In the genomic region with DNA sequence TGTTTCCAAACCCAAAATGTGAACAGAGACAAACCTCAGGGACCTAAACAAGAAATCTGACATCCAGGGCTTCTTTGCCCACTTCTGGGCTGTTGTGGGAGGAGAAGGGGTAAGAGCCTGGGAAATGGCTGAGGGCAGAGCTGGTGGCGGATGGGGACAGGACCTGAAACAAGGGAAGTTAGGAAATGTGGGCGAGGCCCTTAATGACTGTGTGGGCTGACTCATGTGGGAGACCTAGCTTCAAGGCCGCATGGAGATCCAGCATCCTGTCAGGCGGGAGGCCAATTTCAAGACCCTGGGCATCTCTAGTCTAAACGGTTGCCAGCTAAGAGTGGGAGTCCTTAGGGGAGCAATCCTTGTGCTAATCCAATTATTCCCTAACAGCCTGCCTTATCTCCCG, we compare ENCODE assay signal across 10 cellular contexts. TPM values are rescaled to one million over a fixed set of nuclear protein-coding genes. Genes with fewer than 3 reads are reported as not detected.
DNase-seq lines count a peak whose midpoint lies in the region; ATAC-seq, FAIRE-seq and TF ChIP-seq lines count a peak whose summit lies in the region.
"Had no signal": no experiment of that assay in that cellular context is flagged by ENCODE, and none has a peak within 500 bp of the region (broad histone marks: within the 10 kb centered on the region; RNA-seq: fewer than 3 reads in every experiment).

No MANE protein-coding gene starts in this region.

- H3K4ac ChIP-seq in mesenchymal stem cell (ENCODE audit: low read depth in 1 of 2, low read length in 2 of 2) = no peak overlapping the region

- H3K79me1 ChIP-seq in mesenchymal stem cell (replicated peaks; ENCODE audit: low read length, poor library complexity, severe bottlenecking) = peaks cover 13% of the 10 kb centered on the region

- no peak overlapping the region for H3K18ac ChIP-seq in mesenchymal stem cell (ENCODE audit: low read depth in 1 of 2, low read length in 2 of 2)

- H3K23ac ChIP-seq in mesenchymal stem cell (ENCODE audit: low read length in 2 of 2) = no peak overlapping the region

- H2BK12ac ChIP-seq in mesenchymal stem cell (ENCODE audit: low read length in 2 of 2) = peak overlapping the region in 1 of 2 experiments; percentile 30

- no peak overlapping the region for H4K8ac ChIP-seq in mesenchymal stem cell (ENCODE audit: low read length)

- peaks cover 33% of the 10 kb centered on the region for H3K4me1 ChIP-seq in mesenchymal stem cell (ENCODE audit: control insufficient read depth, insufficient read depth, low read depth, low read length)

- WGBS in mesenchymal stem cell = 29% methylated on average over 6 of the region's 6 CpGs

- peak overlapping the region; percentile 2 for H2AK5ac ChIP-seq in mesenchymal stem cell (ENCODE audit: low read length, severe bottlenecking)

- H4K91ac ChIP-seq in mesenchymal stem cell (ENCODE audit: low read length) = no peak overlapping the region

- no peak overlapping the region for H2AFZ ChIP-seq in mesenchymal stem cell (ENCODE audit: low read depth, low read length)

- DNase-seq in AG08395 (ENCODE audit: low spot score) = peak; percentile 67
- DNase-seq in MG63 = peak; percentile 67
- peak; percentile 89 for DNase-seq in bronchial epithelial cell (ENCODE audit: low read depth)
- peak; percentile 82 for DNase-seq in mesenchymal stem cell
- no peak for DNase-seq in KG1 (lab: John Stamatoyannopoulos, UW)
- no peak for DNase-seq in midbrain (lab: John Stamatoyannopoulos, UW)

- H2BK15ac ChIP-seq in mesenchymal stem cell (ENCODE audit: low read depth, poor library complexity, severe bottlenecking) = peak overlapping the region; percentile 26

- no peak for TF ChIP-seq CTCF in bronchial epithelial cell (IDR thresholded peaks at IDR 0.05; ENCODE audit: insufficient read depth, low read length, severe bottlenecking)

- FAIRE-seq in bronchial epithelial cell (lab: Jason Lieb, UNC) = peak; percentile 68

- H3K4me3 ChIP-seq in MG63 (no peak overlapping the region), bronchial epithelial cell (ENCODE audit: low read depth, low read length) (no peak overlapping the region), mesenchymal stem cell (ENCODE audit: insufficient read depth in 1 of 2, low read depth in 1 of 2, low read length in 2 of 2) (no peak overlapping the region)

- no peak overlapping the region for H3K4me2 ChIP-seq in mesenchymal stem cell (ENCODE audit: low read length, poor library complexity, severe bottlenecking)

- H2BK120ac ChIP-seq in mesenchymal stem cell (ENCODE audit: low read depth, low read length) = no peak overlapping the region

- H3K27ac ChIP-seq in mesenchymal stem cell (ENCODE audit: low read length, poor library complexity, severe bottlenecking) = no peak overlapping the region

- H3K36me3 ChIP-seq in MG63 = no peaks in the 10 kb centered on the region
- H3K36me3 ChIP-seq in bronchial epithelial cell (ENCODE audit: control insufficient read depth, insufficient read depth, low read length) = no peaks in the 10 kb centered on the region
- peaks cover 0 to under 1% of the 10 kb centered on the region in 2 experiments for H3K36me3 ChIP-seq in mesenchymal stem cell (ENCODE audit: control insufficient read depth in 1 of 2, insufficient read depth in 2 of 2, low read depth in 1 of 2, low read length in 2 of 2)

- H3K9ac ChIP-seq in mesenchymal stem cell (ENCODE audit: low read length) = peak overlapping the region; percentile 19

- H2BK5ac ChIP-seq in mesenchymal stem cell (ENCODE audit: low read depth, low read length, poor library complexity, severe bottlenecking) = no peak overlapping the region

- H3K14ac ChIP-seq in mesenchymal stem cell (ENCODE audit: low read length in 2 of 2) = no peak overlapping the region

- ATAC-seq in GM21528 (IDR thresholded peaks at IDR 0.05; ENCODE audit: low FRiP score, unreplicated experiment) (no peak), GM18873 (IDR thresholded peaks at IDR 0.05; ENCODE audit: low FRiP score, unreplicated experiment) (no peak)

- no peaks in the 10 kb centered on the region for H3K9me3 ChIP-seq in MG63
- H3K9me3 ChIP-seq in mesenchymal stem cell (ENCODE audit: control insufficient read depth, low read length) = no peaks in the 10 kb centered on the region

- no peaks in the 10 kb centered on the region for H3K27me3 ChIP-seq in MG63
- H3K27me3 ChIP-seq in bronchial epithelial cell (ENCODE audit: control insufficient read depth, insufficient read depth, low read length) = no peaks in the 10 kb centered on the region
- no peaks in the 10 kb centered on the region for H3K27me3 ChIP-seq in mesenchymal stem cell (ENCODE audit: control insufficient read depth in 1 of 2, insufficient read depth in 1 of 2, low read length in 2 of 2)

RNA-seq across cellular contexts. Expression of a gene that starts 2.1 kb away (rescaled TPM):
- total RNA-seq in MG63 (2014; rRNA removed; shearing (Covaris generic); ENCODE audit: low replicate concordance) = 13.5 and 35.9 TPM in 2 replicates
- total RNA-seq in bronchial epithelial cell = 5.9 and 9.0 TPM in 2 replicates
- polyA plus RNA-seq in mesenchymal stem cell (2013, experiment 1 of 2) = 50.9 TPM
- polyA plus RNA-seq in mesenchymal stem cell (2013, experiment 2 of 2) = 50.4 TPM

RNA-seq across cellular contexts. Expression of a gene that starts 31.2 kb away (rescaled TPM):
- total RNA-seq in MG63 (2014; rRNA removed; shearing (Covaris generic); ENCODE audit: low replicate concordance) = not detected in 2 replicates
- 0.90 TPM in 1 of 2 replicates, not detected in the other for total RNA-seq in bronchial epithelial cell
- polyA plus RNA-seq in mesenchymal stem cell (2013, experiment 1 of 2) = 0.04 TPM
- 0.04 TPM for polyA plus RNA-seq in mesenchymal stem cell (2013, experiment 2 of 2)
- total RNA-seq: left lobe of liver, NCI-H460 had no signal

Comparison
In these comparisons a context has a peak if more than half of its experiments do, and no peak if none do; other contexts are left out.
1. DNase-seq: peak in AG08395 (single experiment), MG63 (single experiment), bronchial epithelial cell (single experiment) and mesenchymal stem cell (single experiment); none in KG1 (single experiment) and midbrain (single experiment).